Comparison of ENCODE assay signal across 7 cellular contexts in genomic region chr12:95735728-95736127, GRCh38. TPM values are rescaled to one million over a fixed set of nuclear protein-coding genes. Genes with fewer than 3 reads are reported as not detected.
A peak's percentile ranks its signal among the peaks of the same experiment; 100 is the strongest.
DNase-seq lines count a peak whose midpoint lies in the region; ATAC-seq, FAIRE-seq and TF ChIP-seq lines count a peak whose summit lies in the region.
"Not testable (repeated sequence)": the region's sequence is repeated elsewhere in the genome, so short reads cannot be mapped to it uniquely, and the experiment has no call there.

No MANE protein-coding gene starts in this region.

- not testable (repeated sequence) for H3K27me3 ChIP-seq in heart left ventricle, right atrium auricular region, tibial artery

- FAIRE-seq in G401.6 (lab: Jason Lieb, UNC), result peak; percentile 67

- H3K4me1 ChIP-seq in heart left ventricle (peaks cover 0 to 78% (median 41%) of the 10 kb centered on the region in 12 donors), right atrium auricular region (peaks cover 0 to 63% of the 10 kb centered on the region in 2 donors), tibial artery (peaks cover 0 to 73% (median 36%) of the 10 kb centered on the region in 4 donors)

- H3K36me3 ChIP-seq in heart left ventricle (peaks cover 0 to 21% (median 0%) of the 10 kb centered on the region in 9 donors), tibial artery (peaks cover 0 to 10% (median 0%) of the 10 kb centered on the region in 3 donors)
- not testable (repeated sequence) for H3K36me3 ChIP-seq in right atrium auricular region

- TF ChIP-seq CTCF in WTC11 (IDR thresholded peaks at IDR 0.05); coronary artery (IDR thresholded peaks at IDR 0.05); heart left ventricle (IDR thresholded peaks at IDR 0.05); right atrium auricular region (IDR thresholded peaks at IDR 0.05); osteocyte (IDR thresholded peaks at IDR 0.05); tibial artery (IDR thresholded peaks at IDR 0.05): not testable (repeated sequence)

- not testable (repeated sequence) for H3K9me3 ChIP-seq in heart left ventricle, right atrium auricular region, tibial artery

- not testable (repeated sequence) for H3K36me3 Mint-ChIP-seq in WTC11
- H3K36me3 Mint-ChIP-seq in osteocyte (ENCODE audit: unreplicated experiment), result peaks cover 77% of the 10 kb centered on the region

- H3K4me3 ChIP-seq in coronary artery, heart left ventricle, right atrium auricular region, tibial artery: not testable (repeated sequence)

- POLR2A ChIA-PET in WTC11 (lab: Charles Lee), result not testable (repeated sequence)

- H3K27ac Mint-ChIP-seq in WTC11, result not testable (repeated sequence)
- peak overlapping the region; percentile 93 for H3K27ac Mint-ChIP-seq in osteocyte (ENCODE audit: unreplicated experiment)

- H3K4me1 Mint-ChIP-seq in WTC11, result not testable (repeated sequence)
- peaks cover 62% of the 10 kb centered on the region for H3K4me1 Mint-ChIP-seq in osteocyte (ENCODE audit: unreplicated experiment)

- WGBS in heart left ventricle, 4 donors, result 77 to 88% (median 88%) methylated on average over 5 of the region's 5 CpGs

- not testable (repeated sequence) for ATAC-seq in WTC11, heart left ventricle

- not testable (repeated sequence) for TF ChIP-seq POLR2A in heart left ventricle (IDR thresholded peaks at IDR 0.05)

- DNase-seq in WTC11 (ENCODE audit: low spot score); coronary artery (ENCODE audit: low spot score); heart left ventricle; right atrium auricular region (ENCODE audit: low spot score); osteocyte (ENCODE audit: extremely low spot score, unreplicated experiment); tibial artery: not testable (repeated sequence)

- H3K9me3 Mint-ChIP-seq in WTC11; osteocyte (ENCODE audit: unreplicated experiment): not testable (repeated sequence)

- H3K27me3 Mint-ChIP-seq in WTC11 (ENCODE audit: low read depth); osteocyte (ENCODE audit: unreplicated experiment): not testable (repeated sequence)

- CTCF ChIA-PET in WTC11 (lab: Charles Lee), result not testable (repeated sequence)

- intact Hi-C loops in heart left ventricle (cut with DNase I), result loop anchor here in 5 of 10 donors (5.0 to 10.0 kb wide), 5 partner anchors 33 to 111 kb away; no protein-coding TSS in a partner anchor
- intact Hi-C loops in tibial artery (cut with DNase I; ENCODE audit: low total_unique reads), result not testable (repeated sequence)

- H3K27ac ChIP-seq in coronary artery (peak overlapping the region; percentile 3 to 74), heart left ventricle (peak overlapping the region in 11 of 12 donors; percentile 35 to 95 (median 86)), right atrium auricular region (peak overlapping the region; percentile 88 to 96), tibial artery (peak overlapping the region; percentile 49 to 70)

- not testable (repeated sequence) for H3K4me3 Mint-ChIP-seq in WTC11; osteocyte (ENCODE audit: unreplicated experiment)

TF ChIP-seq in WTC11, 78 proteins besides CTCF, POLR2A, EP300 and RAD21:
- 0 out of 2 replicates have a peak, but pooled peaks have one; percentile 45 for TF ChIP-seq HMGA2 (CRISPR knock-in tag; IDR thresholded peaks at IDR 0.05)
TF ChIP-seq in WTC11: peak in this region for 1; not testable (repeated sequence) for 77.

RNA-seq across cellular contexts. Expression of gene NTN4, which starts 54.8 kb away (rescaled TPM):
- total RNA-seq in WTC11 (2021), result 1.9 to 2.7 TPM (median 2.1 TPM) in 3 replicates
- 100 to 1,000 TPM in 1 of 9 donors, 10 to 100 TPM in 8; 58.4 to 116 (median 71.5) TPM for total RNA-seq in heart left ventricle
- polyA plus RNA-seq in heart left ventricle, result 10 to 100 TPM; 23.9 to 27.8 TPM
- 10 to 100 TPM; 69.0 to 85.3 TPM for total RNA-seq in right atrium auricular region
- 654 and 670 TPM in 2 replicates for total RNA-seq in osteocyte

Comparison
In these comparisons a context has a peak if more than half of its experiments do, and no peak if none do; other contexts are left out.
1. H3K27ac ChIP-seq: peak in every context shown above with its lines; median percentile 92 in right atrium auricular region; 86 in heart left ventricle; 60 in tibial artery; 38 in coronary artery.
2. RNA of gene NTN4, which starts 54.8 kb away (total RNA-seq): 654 to 670 TPM in osteocyte, 69.0 to 85.3 TPM in right atrium auricular region and 58.4 to 116 TPM in heart left ventricle; 1.9 to 2.7 TPM in WTC11; every median in the first group is over 10 times any median in the second.